8 cellular contexts compared by ENCODE assay signal in the genomic region with DNA sequence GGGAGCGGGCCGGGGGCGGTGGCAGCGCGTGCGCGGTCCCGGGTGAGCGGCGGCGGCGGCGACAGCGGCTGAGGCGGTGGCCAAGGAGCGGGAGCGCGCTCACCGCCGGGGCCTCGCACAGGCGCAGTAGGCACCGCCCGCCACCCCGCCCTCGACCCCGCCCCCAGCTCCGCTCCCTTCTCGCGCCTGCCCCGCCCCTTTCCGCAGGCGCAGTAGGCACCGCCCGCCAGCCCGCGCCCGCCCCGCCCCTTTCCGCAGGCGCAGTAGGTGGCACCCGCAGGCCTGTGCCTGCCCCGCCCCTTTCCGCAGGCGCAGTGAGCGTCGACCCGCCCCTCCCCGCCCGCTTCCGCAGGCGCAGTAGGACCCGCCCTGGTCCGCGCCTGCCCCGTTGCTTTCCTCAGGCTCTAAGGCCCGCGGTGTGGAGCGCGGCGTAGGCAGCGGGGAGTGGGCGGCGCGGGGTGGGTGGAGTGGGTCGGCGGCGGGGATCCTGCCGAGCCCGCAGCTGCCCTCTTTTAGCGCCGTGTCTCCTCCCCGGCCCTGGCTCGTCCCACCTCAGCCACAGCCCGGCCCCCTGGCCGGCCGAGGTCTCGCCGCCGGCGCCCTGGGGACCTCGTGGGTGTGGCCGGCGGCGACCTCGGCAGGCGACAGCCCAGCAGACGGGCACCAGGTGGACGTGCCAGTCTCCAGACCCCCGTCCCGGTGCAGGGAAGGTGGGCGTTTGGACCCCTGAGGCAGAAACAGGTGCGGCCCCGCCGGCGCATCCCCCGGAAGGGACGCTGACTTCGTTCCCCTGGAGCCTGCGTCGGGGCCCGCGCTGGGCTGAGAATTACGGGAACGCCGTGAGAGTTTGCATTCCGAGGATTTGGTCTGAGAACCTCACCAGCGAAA. TPM values are rescaled to one million over a fixed set of nuclear protein-coding genes. Genes with fewer than 3 reads are reported as not detected.
DNase-seq lines count a peak whose midpoint lies in the region; ATAC-seq and TF ChIP-seq lines count a peak whose summit lies in the region.

A gene with protein sequence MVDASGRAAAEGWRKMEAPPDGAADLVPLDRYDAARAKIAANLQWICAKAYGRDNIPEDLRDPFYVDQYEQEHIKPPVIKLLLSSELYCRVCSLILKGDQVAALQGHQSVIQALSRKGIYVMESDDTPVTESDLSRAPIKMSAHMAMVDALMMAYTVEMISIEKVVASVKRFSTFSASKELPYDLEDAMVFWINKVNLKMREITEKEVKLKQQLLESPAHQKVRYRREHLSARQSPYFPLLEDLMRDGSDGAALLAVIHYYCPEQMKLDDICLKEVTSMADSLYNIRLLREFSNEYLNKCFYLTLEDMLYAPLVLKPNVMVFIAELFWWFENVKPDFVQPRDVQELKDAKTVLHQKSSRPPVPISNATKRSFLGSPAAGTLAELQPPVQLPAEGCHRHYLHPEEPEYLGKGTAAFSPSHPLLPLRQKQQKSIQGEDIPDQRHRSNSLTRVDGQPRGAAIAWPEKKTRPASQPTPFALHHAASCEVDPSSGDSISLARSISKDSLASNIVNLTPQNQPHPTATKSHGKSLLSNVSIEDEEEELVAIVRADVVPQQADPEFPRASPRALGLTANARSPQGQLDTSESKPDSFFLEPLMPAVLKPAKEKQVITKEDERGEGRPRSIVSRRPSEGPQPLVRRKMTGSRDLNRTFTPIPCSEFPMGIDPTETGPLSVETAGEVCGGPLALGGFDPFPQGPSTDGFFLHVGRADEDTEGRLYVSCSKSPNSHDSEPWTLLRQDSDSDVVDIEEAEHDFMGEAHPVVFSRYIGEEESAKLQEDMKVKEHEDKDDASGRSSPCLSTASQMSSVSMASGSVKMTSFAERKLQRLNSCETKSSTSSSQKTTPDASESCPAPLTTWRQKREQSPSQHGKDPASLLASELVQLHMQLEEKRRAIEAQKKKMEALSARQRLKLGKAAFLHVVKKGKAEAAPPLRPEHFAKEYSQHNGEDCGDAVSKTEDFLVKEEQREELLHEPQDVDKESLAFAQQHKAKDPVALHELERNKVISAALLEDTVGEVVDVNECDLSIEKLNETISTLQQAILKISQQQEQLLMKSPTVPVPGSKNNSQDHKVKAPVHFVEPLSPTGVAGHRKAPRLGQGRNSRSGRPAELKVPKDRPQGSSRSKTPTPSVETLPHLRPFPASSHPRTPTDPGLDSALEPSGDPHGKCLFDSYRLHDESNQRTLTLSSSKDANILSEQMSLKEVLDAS (N-terminal part only) (minus strand): TSS at position 101 of the 888 bp plus-strand sequence. CDS start 387 bp downstream, outside the sequence.

- H3K9me3 Mint-ChIP-seq in activated T-cell treated with anti-CD3 and anti-CD28 coated beads, Interleukin-2, amount 50 U/mL, for 24 hours = no peaks in the 10 kb centered on the region

- peaks cover 67% of the 10 kb centered on the region for H3K4me1 Mint-ChIP-seq in activated T-cell treated with anti-CD3 and anti-CD28 coated beads, Interleukin-2, amount 50 U/mL, for 24 hours (ENCODE audit: low read depth)

- peak within 1 kb of the TSS; percentile 73 for H3K4me2 ChIP-seq in PC-9

- H3K27ac ChIP-seq in PC-9 (peak within 1 kb of the TSS; percentile 93), esophagus (ENCODE audit: low read depth in 2 of 2, low read length in 1 of 2) (peak within 1 kb of the TSS; percentile 96)

- H3K9ac ChIP-seq in mucosa of stomach (ENCODE audit: low read length) = peak within 1 kb of the TSS; percentile 59

- H3K79me2 ChIP-seq in PC-9 (ENCODE audit: low read depth) = peaks cover 20% of the 10 kb centered on the region

- H3K9me2 ChIP-seq in PC-9 (ENCODE audit: insufficient read depth) = no peaks in the 10 kb centered on the region

- H3K4me3 ChIP-seq in PC-9 = peak within 1 kb of the TSS; percentile 52; the same call in 1 of the 2 replicates
- H3K4me3 ChIP-seq in esophagus (ENCODE audit: low read depth in 1 of 2, low read length in 2 of 2) = peak within 1 kb of the TSS; percentile 87 to 95
- H3K4me3 ChIP-seq in mucosa of stomach (ENCODE audit: low read length) = peak within 1 kb of the TSS; percentile 14

- DNase-seq in DMS153 treated with DMSO at 0.1 percent for 48 hours (lab: John Stamatoyannopoulos, UW; ENCODE audit: unreplicated experiment) (peak; percentile 87), KG1 (lab: John Stamatoyannopoulos, UW) (peak; percentile 70), PC-9 (peak; percentile 42 to 85)
- DNase-seq in activated T-cell treated with anti-CD3 and anti-CD28 coated beads, Interleukin-2, amount 50 U/mL, for 24 hours = peak; percentile 97
- DNase-seq in stimulated activated CD8-positive, alpha-beta memory T cell treated with anti-CD3 and anti-CD28 coated beads, Interleukin-4, amount 100 ng/mL, for 48 hours = peak; percentile 95

- BruUV-seq in PC-9 (replicated peaks; lab: Mats Ljungman, UMichigan) = TSS peak; percentile 45

- no peak for TF ChIP-seq CTCF in PC-9 (conservative IDR thresholded peaks at IDR 0.05)

- POLR2A ChIA-PET in PC-9 (lab: Charles Lee; ENCODE audit: unreplicated experiment) = interaction anchor here (0.6 to 0.8 kb wide), 6 partner anchors 11 to 1882 kb away, joined by 4 to 27 read pairs (median 6); partner anchors contain the start of genes BRD3OS and TMEM250

- H3K27ac Mint-ChIP-seq in activated T-cell treated with anti-CD3 and anti-CD28 coated beads, Interleukin-2, amount 50 U/mL, for 24 hours = peak within 1 kb of the TSS; percentile 94

- no peaks in the 10 kb centered on the region for H3K27me3 Mint-ChIP-seq in activated T-cell treated with anti-CD3 and anti-CD28 coated beads, Interleukin-2, amount 50 U/mL, for 24 hours

- no peaks in the 10 kb centered on the region for H4K20me1 ChIP-seq in PC-9 (ENCODE audit: insufficient read depth)

- intact Hi-C loops in PC-9 (cut with micrococcal nuclease; ENCODE audit: unreplicated experiment) = no loop called here

- 0 out of 2 replicates have a peak, but pooled peaks cover 6% of the 10 kb centered on the region for H3K4me1 ChIP-seq in PC-9 (replicated peaks; ENCODE audit: insufficient read depth)
- H3K4me1 ChIP-seq in esophagus (ENCODE audit: control insufficient read depth in 2 of 2, insufficient read depth in 2 of 2, low read length in 1 of 2) = peaks cover 0 to 16% of the 10 kb centered on the region in 2 donors
- peaks cover 28% of the 10 kb centered on the region for H3K4me1 ChIP-seq in mucosa of stomach (ENCODE audit: control insufficient read depth, insufficient read depth, low read length)

- H2AFZ ChIP-seq in PC-9 = no peak within 1 kb of the TSS

- peak within 1 kb of the TSS; percentile 85 for H3K4me3 Mint-ChIP-seq in activated T-cell treated with anti-CD3 and anti-CD28 coated beads, Interleukin-2, amount 50 U/mL, for 24 hours

- ATAC-seq in GM21619 (IDR thresholded peaks at IDR 0.05; ENCODE audit: unreplicated experiment) = peak; percentile 59

- CTCF ChIA-PET in PC-9 (lab: Charles Lee) = interaction anchor here (0.6 kb wide), 1 partner anchor 17 kb away, joined by 5 read pairs; no protein-coding TSS in a partner anchor

- H3K9me3 ChIP-seq in PC-9 (ENCODE audit: insufficient read depth, low read depth) (no peaks in the 10 kb centered on the region), esophagus (ENCODE audit: control insufficient read depth in 2 of 2, insufficient read depth in 1 of 2, low read depth in 1 of 2, low read length in 1 of 2) (no peaks in the 10 kb centered on the region), mucosa of stomach (ENCODE audit: control insufficient read depth, low read length) (no peaks in the 10 kb centered on the region)

- 1% methylated on average over 72 to 108 of the region's 108 CpGs for WGBS in esophagus, 2 donors

- H3F3A ChIP-seq in PC-9 (ENCODE audit: insufficient read depth, low read depth) = peaks cover 12% of the 10 kb centered on the region; the same call in 1 of the 2 replicates

- H3K27me3 ChIP-seq in PC-9 (ENCODE audit: insufficient read depth, low read depth) (no peaks in the 10 kb centered on the region), esophagus (ENCODE audit: control insufficient read depth in 1 of 2, insufficient read depth in 2 of 2, low read length in 2 of 2) (no peaks in the 10 kb centered on the region), mucosa of stomach (ENCODE audit: control insufficient read depth, insufficient read depth, low read length) (no peaks in the 10 kb centered on the region)

- peaks cover 70% of the 10 kb centered on the region for H3K36me3 Mint-ChIP-seq in activated T-cell treated with anti-CD3 and anti-CD28 coated beads, Interleukin-2, amount 50 U/mL, for 24 hours (ENCODE audit: low read depth)

- H3K36me3 ChIP-seq in PC-9 (ENCODE audit: low read depth) = no peaks in the 10 kb centered on the region
- H3K36me3 ChIP-seq in esophagus (ENCODE audit: control insufficient read depth in 2 of 2, insufficient read depth in 2 of 2, low read length in 1 of 2) = peaks cover 0 to 11% of the 10 kb centered on the region in 2 donors
- H3K36me3 ChIP-seq in mucosa of stomach (ENCODE audit: control insufficient read depth, insufficient read depth, low read length) = no peaks in the 10 kb centered on the region

RNA-seq across cellular contexts. Expression of the gene that starts here (rescaled TPM):
- 16.7 and 17.3 TPM in 2 replicates for total RNA-seq in PC-9 (2021)
- polyA plus RNA-seq in esophagus = 10 to 100 TPM; 14.0 to 18.4 TPM

Comparison
In these comparisons a context has a peak if more than half of its experiments do, and no peak if none do; other contexts are left out.
1. Peak in every context shown above with its lines: DNase-seq, ATAC-seq, H3K4me3 ChIP-seq and H3K27ac ChIP-seq.
2. H3K4me3 ChIP-seq: peak in every context shown above with its lines; median percentile 91 in esophagus; 52 in PC-9; 14 in mucosa of stomach.